9 cellular contexts compared by ENCODE assay signal in genomic region chr17:81918333-81918669, GRCh38. TPM values are rescaled to one million over a fixed set of nuclear protein-coding genes. Genes with fewer than 3 reads are reported as not detected.
DNase-seq lines count a peak whose midpoint lies in the region; ATAC-seq and TF ChIP-seq lines count a peak whose summit lies in the region.
"Not testable (repeated sequence)": the region's sequence is repeated elsewhere in the genome, so short reads cannot be mapped to it uniquely, and the experiment has no call there.
"Had no signal": no experiment of that assay in that cellular context is flagged by ENCODE, and none has a peak within 500 bp of the region (broad histone marks: within the 10 kb centered on the region; RNA-seq: fewer than 3 reads in every experiment).

No MANE protein-coding gene starts in this region.

- not testable (repeated sequence) for H3K9me3 ChIP-seq in right cardiac atrium (ENCODE audit: control insufficient read depth, low read length); tibial artery

- not testable (repeated sequence) for H3K27me3 ChIP-seq in brain microvascular endothelial cell (replicated peaks); right cardiac atrium (ENCODE audit: control insufficient read depth, insufficient read depth); tibial artery

- not testable (repeated sequence) for H3K4me3 ChIP-seq in brain microvascular endothelial cell (ENCODE audit: low read depth, low read length)
- H3K4me3 ChIP-seq in right cardiac atrium (ENCODE audit: low read length) (peak overlapping the region; percentile 75), tibial artery (peak overlapping the region; percentile 66 to 71)

- WGBS in right cardiac atrium: 37% methylated on average over 9 of the region's 9 CpGs

- ATAC-seq in GM18511 (IDR thresholded peaks at IDR 0.05; ENCODE audit: unreplicated experiment) (peak; percentile 24), HG03521 (IDR thresholded peaks at IDR 0.05; ENCODE audit: unreplicated experiment) (peak; percentile 6), right cardiac atrium (peak; percentile 7 to 11), omental fat pad (ENCODE audit: low FRiP score) (peak; percentile 3)

- in situ Hi-C loops in brain microvascular endothelial cell (cut with HindIII; ENCODE audit: low pct_ligation_motif_present, low sequenced_read_pairs): not testable (repeated sequence)

- not testable (repeated sequence) for H3K9me3 Mint-ChIP-seq in HFFc6; T-helper 2 cell treated with Interferon-gamma antibody and Interleukin-4, amounts not matched to agents 5 μg/mL and 100 μg/mL, for 36 hours

- H3K36me3 ChIP-seq in brain microvascular endothelial cell (replicated peaks) (peaks cover 46% of the 10 kb centered on the region), tibial artery (peaks cover 31 to 70% (median 46%) of the 10 kb centered on the region in 3 donors)

- H3K4me1 ChIP-seq in right cardiac atrium (ENCODE audit: control insufficient read depth, insufficient read depth, low read length): not testable (repeated sequence)
- peaks cover 0 to 49% (median 24%) of the 10 kb centered on the region in 4 donors for H3K4me1 ChIP-seq in tibial artery

- peak overlapping the region; percentile 68; the same call in 1 of the 2 replicates for H3K27ac Mint-ChIP-seq in HFFc6
- peak overlapping the region; percentile 89 for H3K27ac Mint-ChIP-seq in T-helper 2 cell treated with Interferon-gamma antibody and Interleukin-4, amounts not matched to agents 5 μg/mL and 100 μg/mL, for 36 hours

- peaks cover 33% of the 10 kb centered on the region for H3K4me1 Mint-ChIP-seq in HFFc6 (ENCODE audit: low read depth)
- peaks cover 27% of the 10 kb centered on the region for H3K4me1 Mint-ChIP-seq in T-helper 2 cell treated with Interferon-gamma antibody and Interleukin-4, amounts not matched to agents 5 μg/mL and 100 μg/mL, for 36 hours (ENCODE audit: low read depth)

- not testable (repeated sequence) for DNase-seq in HFFc6; T-helper 2 cell treated with Interferon-gamma antibody and Interleukin-4, amounts not matched to agents 5 μg/mL and 100 μg/mL, for 36 hours (ENCODE audit: low spot score); brain microvascular endothelial cell; right cardiac atrium; omental fat pad (ENCODE audit: low spot score); tibial artery

- TF ChIP-seq CTCF in HFFc6 (IDR thresholded peaks at IDR 0.05): 0 out of 2 replicates have a peak, but pooled peaks have one; percentile 21
- TF ChIP-seq CTCF in brain microvascular endothelial cell (IDR thresholded peaks at IDR 0.05; ENCODE audit: low read depth, low read length, missing control alignments): peak; percentile 21
- not testable (repeated sequence) for TF ChIP-seq CTCF in omental fat pad (IDR thresholded peaks at IDR 0.05); tibial artery (IDR thresholded peaks at IDR 0.05)

- H3K4me3 Mint-ChIP-seq in HFFc6: peak overlapping the region; percentile 87
- peak overlapping the region; percentile 87 for H3K4me3 Mint-ChIP-seq in T-helper 2 cell treated with Interferon-gamma antibody and Interleukin-4, amounts not matched to agents 5 μg/mL and 100 μg/mL, for 36 hours

- peaks cover 35% of the 10 kb centered on the region for H3K36me3 Mint-ChIP-seq in HFFc6 (ENCODE audit: low read depth)
- H3K36me3 Mint-ChIP-seq in T-helper 2 cell treated with Interferon-gamma antibody and Interleukin-4, amounts not matched to agents 5 μg/mL and 100 μg/mL, for 36 hours (ENCODE audit: low read depth): peaks cover 32% of the 10 kb centered on the region

- intact Hi-C loops in right cardiac atrium (cut with DNase I); tibial artery (cut with DNase I; ENCODE audit: low total_unique reads): not testable (repeated sequence)

- H3K27ac ChIP-seq in brain microvascular endothelial cell; right cardiac atrium (ENCODE audit: low read length): not testable (repeated sequence)
- peak overlapping the region; percentile 56 to 74 for H3K27ac ChIP-seq in tibial artery

- not testable (repeated sequence) for H3K27me3 Mint-ChIP-seq in HFFc6 (ENCODE audit: insufficient read depth); T-helper 2 cell treated with Interferon-gamma antibody and Interleukin-4, amounts not matched to agents 5 μg/mL and 100 μg/mL, for 36 hours (ENCODE audit: low read depth)

RNA-seq across cellular contexts. Expression of gene SIRT7, which starts 0.3 kb away (rescaled TPM):
- total RNA-seq in HFFc6 (2021; fragmentation: NEBNext Ultra II Directional; extraction: Animal tissue kit (Norgen Biotek cat#: 25700)): 10 to 100 TPM; 16.2 to 20.7 (median 18.5) TPM
- total RNA-seq in right cardiac atrium (10 to 100 TPM in 1 of 4 donors, 1 to 10 TPM in 3; 7.6 to 10.1 (median 8.9) TPM), omental fat pad (10 to 100 TPM; 15.4 to 25.7 (median 20.2) TPM)
- polyA plus RNA-seq in right cardiac atrium: 7.3 TPM

RNA-seq across cellular contexts. Expression of gene PCYT2, which starts 7.1 kb away (rescaled TPM):
- total RNA-seq in HFFc6 (2021; fragmentation: NEBNext Ultra II Directional; extraction: Animal tissue kit (Norgen Biotek cat#: 25700)): 10 to 100 TPM; 33.2 to 45.8 (median 35.8) TPM
- total RNA-seq in right cardiac atrium: 10 to 100 TPM; 16.7 to 24.8 (median 18.6) TPM
- 28.5 TPM for polyA plus RNA-seq in right cardiac atrium
- total RNA-seq in omental fat pad: 10 to 100 TPM; 36.5 to 64.7 (median 45.5) TPM

RNA-seq across cellular contexts. Expression of gene MAFG, which starts 9.2 kb away (rescaled TPM):
- 10 to 100 TPM; 17.7 to 22.4 (median 18.2) TPM for total RNA-seq in HFFc6 (2021; fragmentation: NEBNext Ultra II Directional; extraction: Animal tissue kit (Norgen Biotek cat#: 25700))
- total RNA-seq in right cardiac atrium (10 to 100 TPM; 16.6 to 28.9 (median 26.0) TPM), omental fat pad (10 to 100 TPM; 22.2 to 31.5 (median 25.6) TPM)
- 18.4 TPM for polyA plus RNA-seq in right cardiac atrium

RNA-seq across cellular contexts. Expression of gene NPB, which starts 16.3 kb away (rescaled TPM):
- total RNA-seq in HFFc6 (2021; fragmentation: NEBNext Ultra II Directional; extraction: Animal tissue kit (Norgen Biotek cat#: 25700)): 1 to 10 TPM in 1 of 6 experiments, under 1 TPM in 5; 0.53 to 1.5 (median 0.71) TPM
- total RNA-seq in right cardiac atrium (under 1 TPM; 0.14 to 0.53 (median 0.29) TPM), omental fat pad (1 to 10 TPM in 1 of 4 donors, not detected in 3; 1.4 TPM)
- polyA plus RNA-seq in right cardiac atrium: 0.32 TPM
- total RNA-seq: mammary epithelial cell had no signal

RNA-seq across cellular contexts. Expression of gene PYCR1, which starts 18.8 kb away (rescaled TPM):
- total RNA-seq in HFFc6 (2021; fragmentation: NEBNext Ultra II Directional; extraction: Animal tissue kit (Norgen Biotek cat#: 25700)): 100 to 1,000 TPM in 4 of 6 experiments, 10 to 100 TPM in 2; 97.9 to 147 (median 110) TPM
- total RNA-seq in right cardiac atrium (1 to 10 TPM; 2.7 to 8.5 (median 6.7) TPM), omental fat pad (10 to 100 TPM in 2 of 4 donors, 1 to 10 TPM in 2; 4.8 to 13.9 (median 10.8) TPM)
- polyA plus RNA-seq in right cardiac atrium: 4.3 TPM
